ENCODE assay signal across 29 cellular contexts in the genomic region with DNA sequence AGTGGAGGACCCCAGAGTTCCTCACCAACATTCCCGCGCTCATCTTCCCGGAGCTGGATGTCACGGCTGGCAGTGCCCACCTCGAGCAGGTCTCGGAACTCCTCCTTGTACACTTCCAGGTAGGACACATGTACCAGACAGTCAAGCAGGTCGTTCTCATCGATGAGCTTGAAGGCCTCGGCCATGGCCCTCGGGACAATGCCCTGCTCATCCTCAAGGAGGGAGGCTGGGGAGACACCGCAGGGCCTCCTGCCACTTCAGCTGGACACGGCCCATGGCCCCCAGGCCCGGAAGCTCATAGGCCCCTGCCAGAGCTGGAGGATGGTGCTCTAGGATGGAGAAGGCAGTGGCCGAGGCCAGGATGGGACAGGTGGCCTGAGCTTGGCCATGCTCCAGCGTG. TPM values are rescaled to one million over a fixed set of nuclear protein-coding genes. Genes with fewer than 3 reads are reported as not detected.
"Had no signal": no experiment of that assay in that cellular context is flagged by ENCODE, and none has a peak within 500 bp of the region (broad histone marks: within the 10 kb centered on the region; RNA-seq: fewer than 3 reads in every experiment).

No MANE protein-coding gene starts in this region.

- H3K36me3 Mint-ChIP-seq: memory B cell; naive B cell; natural killer cell treated with Interleukin-12 subunit alpha and Interleukin-12 subunit beta and Interleukin-15 and Interleukin-18, amount 100 ng/mL, for 72 hours; stimulated activated memory B cell treated with anti-CD40 and anti-IgM and Interleukin-4, amounts not matched to agents 10 μg/mL and 1 μg/mL and 100 μg/mL, for 72 hours had no signal

- H3K27me3 ChIP-seq: right atrium auricular region, vagina had no signal

- H3K9me3 ChIP-seq: colonic mucosa, gastrocnemius medialis, mucosa of descending colon, neutrophil, prostate gland, right atrium auricular region, spleen, thoracic aorta, vagina had no signal

- H3K4me1 ChIP-seq: prostate gland had no signal

- ATAC-seq: esophagus mucosa; gastrocnemius medialis; left ventricle myocardium superior; mucosa of descending colon; stimulated activated memory B cell treated with anti-CD40 and anti-IgM and Interleukin-4, amounts not matched to agents 10 μg/mL and 1 μg/mL and 100 μg/mL, for 72 hours; stimulated activated naive CD8-positive, alpha-beta T cell treated with anti-CD3 and anti-CD28 coated beads, Interleukin-15, Interleukin-2, amounts not matched to agents 100 U/mL and 50 U/mL, for 24 hours had no signal

- H3K9me3 Mint-ChIP-seq: dendritic cell treated with granulocyte-macrophage colony-stimulating factor and Interleukin-4, amounts not matched to agents 40 ng/mL and 50 ng/mL, for 4 days; endodermal cell; memory B cell; mesothelial cell of epicardium; naive B cell; natural killer cell treated with Interleukin-12 subunit alpha and Interleukin-12 subunit beta and Interleukin-15 and Interleukin-18, amount 100 ng/mL, for 72 hours; neural crest cell; stimulated activated memory B cell treated with anti-CD40 and anti-IgM and Interleukin-4, amounts not matched to agents 10 μg/mL and 1 μg/mL and 100 μg/mL, for 72 hours had no signal

- DNase-seq: colonic mucosa; effector CD8-positive, alpha-beta T cell; endodermal cell; foreskin fibroblast; gastrocnemius medialis; head of caudate nucleus; left ventricle myocardium superior; mucosa of descending colon; naive B cell; spleen; stimulated activated CD4-positive, alpha-beta T cell treated with anti-CD3 and anti-CD28 coated beads, Interleukin-4, amount 100 ng/mL, for 4 hours; stimulated activated naive CD8-positive, alpha-beta T cell treated with anti-CD3 and anti-CD28 coated beads, Interleukin-15, Interleukin-2, amounts not matched to agents 100 U/mL and 50 U/mL, for 24 hours; trophoblast cell had no signal

- H3K27ac Mint-ChIP-seq: dendritic cell treated with granulocyte-macrophage colony-stimulating factor and Interleukin-4, amounts not matched to agents 40 ng/mL and 50 ng/mL, for 4 days; endodermal cell; memory B cell; mesothelial cell of epicardium; natural killer cell treated with Interleukin-12 subunit alpha and Interleukin-12 subunit beta and Interleukin-15 and Interleukin-18, amount 100 ng/mL, for 72 hours; stimulated activated memory B cell treated with anti-CD40 and anti-IgM and Interleukin-4, amounts not matched to agents 10 μg/mL and 1 μg/mL and 100 μg/mL, for 72 hours had no signal

- H3K4me3 Mint-ChIP-seq: dendritic cell treated with granulocyte-macrophage colony-stimulating factor and Interleukin-4, amounts not matched to agents 40 ng/mL and 50 ng/mL, for 4 days; endodermal cell; memory B cell; mesothelial cell of epicardium; naive B cell; natural killer cell treated with Interleukin-12 subunit alpha and Interleukin-12 subunit beta and Interleukin-15 and Interleukin-18, amount 100 ng/mL, for 72 hours; neural crest cell; stimulated activated memory B cell treated with anti-CD40 and anti-IgM and Interleukin-4, amounts not matched to agents 10 μg/mL and 1 μg/mL and 100 μg/mL, for 72 hours had no signal

- H3K4me3 ChIP-seq: colonic mucosa, gastrocnemius medialis, lung, mucosa of descending colon, prostate gland, right atrium auricular region, skin epidermis, spleen, thoracic aorta, vagina had no signal

- H3K27ac ChIP-seq: colonic mucosa, epithelial cell of prostate, gastrocnemius medialis, neutrophil, prostate gland, right atrium auricular region, skin epidermis, spleen, thoracic aorta, vagina had no signal

- H3K36me3 ChIP-seq: colonic mucosa, gastrocnemius medialis, neutrophil, prostate gland, right atrium auricular region, spleen, thoracic aorta had no signal

RNA-seq across cellular contexts. Expression of gene WDR93, which starts 40.9 kb away (rescaled TPM):
- total RNA-seq: esophagus mucosa; gastrocnemius medialis; glomerular endothelial cell; left ventricle myocardium superior; natural killer cell treated with Interleukin-12 subunit alpha and Interleukin-12 subunit beta and Interleukin-15 and Interleukin-18, amount 100 ng/mL, for 72 hours; neural crest cell; spleen; thoracic aorta; vagina had no signal
